ENCODE assay signal across 17 cellular contexts in the genomic region with DNA sequence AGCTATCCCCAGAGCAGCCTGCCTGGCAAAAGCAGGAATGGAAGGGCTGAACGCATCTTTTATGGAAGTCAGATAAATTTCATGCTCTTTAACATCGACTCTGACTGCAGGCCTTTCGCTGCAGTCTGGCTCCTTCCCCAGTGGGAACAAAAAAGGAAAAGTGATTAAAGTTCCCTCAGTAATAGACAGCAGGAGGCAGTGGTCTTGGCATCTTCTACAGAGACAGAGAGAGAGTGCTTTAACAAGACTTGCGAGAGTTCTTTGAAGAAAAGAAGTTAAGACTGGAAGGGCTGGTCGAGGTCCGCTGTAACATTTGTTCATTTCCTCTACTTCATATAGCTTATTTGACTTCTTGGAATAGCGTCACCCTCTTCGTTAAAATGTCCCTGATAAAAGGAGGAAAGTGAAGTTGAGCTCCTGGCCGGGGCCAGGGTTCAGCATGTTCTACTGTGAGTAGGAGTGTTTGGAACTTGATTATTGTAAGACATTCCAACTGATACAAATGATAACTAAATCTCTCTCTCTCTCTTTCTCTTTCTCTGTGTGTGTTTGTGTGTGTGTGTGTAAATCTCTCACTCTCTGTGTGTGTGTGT.
A peak's percentile ranks its signal among the peaks of the same experiment; 100 is the strongest.
DNase-seq lines count a peak whose midpoint lies in the region; ATAC-seq and TF ChIP-seq lines count a peak whose summit lies in the region.
"Had no signal": no experiment of that assay in that cellular context is flagged by ENCODE, and none has a peak within 500 bp of the region (broad histone marks: within the 10 kb centered on the region; RNA-seq: fewer than 3 reads in every experiment).

No MANE protein-coding gene starts in this region.

- H3K36me3 Mint-ChIP-seq in nephron progenitor cell (ENCODE audit: low read depth): peaks cover 4% of the 10 kb centered on the region

- H3K4me1 Mint-ChIP-seq in nephron progenitor cell: peaks cover 41% of the 10 kb centered on the region
- H3K4me1 Mint-ChIP-seq: activated CD4-positive, alpha-beta T cell treated with anti-CD3 and anti-CD28 coated beads, Interleukin-2, amount 10 ng/mL, durations not matched to agents 24 days and 14 days had no signal

- no peaks in the 10 kb centered on the region for H3K9me3 Mint-ChIP-seq in nephron progenitor cell
- H3K9me3 Mint-ChIP-seq: activated CD4-positive, alpha-beta T cell treated with anti-CD3 and anti-CD28 coated beads, Interleukin-2, amount 10 ng/mL, durations not matched to agents 24 days and 14 days; activated T-helper 1 cell treated with anti-CD3 and anti-CD28 coated beads, Interleukin-12 subunit alpha, Interleukin-12 subunit beta, Interleukin-2, Interleukin-4 antibody, amounts not matched to agents 30 ng/mL and 10 ng/mL and 1 ng/mL, durations not matched to agents 14 hours and 24 hours and 36 hours had no signal

- peak overlapping the region; percentile 59 for H3K27ac Mint-ChIP-seq in nephron progenitor cell
- H3K27ac Mint-ChIP-seq: activated CD4-positive, alpha-beta T cell treated with anti-CD3 and anti-CD28 coated beads, Interleukin-2, amount 10 ng/mL, durations not matched to agents 24 days and 14 days; activated T-helper 1 cell treated with anti-CD3 and anti-CD28 coated beads, Interleukin-12 subunit alpha, Interleukin-12 subunit beta, Interleukin-2, Interleukin-4 antibody, amounts not matched to agents 30 ng/mL and 10 ng/mL and 1 ng/mL, durations not matched to agents 14 hours and 24 hours and 36 hours had no signal

- H3K4me1 ChIP-seq in uterus: no peaks in the 10 kb centered on the region
- H3K4me1 ChIP-seq: Caco-2 had no signal

- no peaks in the 10 kb centered on the region for H3K27me3 ChIP-seq in uterus
- H3K27me3 ChIP-seq: right lobe of liver had no signal

- DNase-seq in NCI-H82 (lab: John Stamatoyannopoulos, UW) (peak; percentile 31), NCI-H82 treated with DMSO at 0.1 percent for 48 hours (lab: John Stamatoyannopoulos, UW; ENCODE audit: unreplicated experiment) (no peak), fibroblast of pulmonary artery (ENCODE audit: low read depth) (peak; percentile 67), nephron progenitor cell (no peak), uterus (peak; percentile 26 to 37), ureter (ENCODE audit: low spot score) (no peak)
- DNase-seq: activated CD4-positive, alpha-beta T cell treated with anti-CD3 and anti-CD28 coated beads, Interleukin-2, amount 10 ng/mL, durations not matched to agents 24 days and 14 days; Caco-2; NCI-H1417 treated with DMSO at 0.1 percent for 48 hours; NCI-H446; right lobe of liver; T-helper 2 cell had no signal

- no peaks in the 10 kb centered on the region for H3K36me3 ChIP-seq in uterus
- H3K36me3 ChIP-seq: right lobe of liver had no signal

- no peaks in the 10 kb centered on the region for H3K27me3 Mint-ChIP-seq in nephron progenitor cell (ENCODE audit: low read depth, poor library complexity)

- TF ChIP-seq POLR2A in uterus (IDR thresholded peaks at IDR 0.05) (no peak), GM18505 (IDR thresholded peaks at IDR 0.05; ENCODE audit: borderline replicate concordance, extremely low read depth, insufficient read depth, insufficient read length) (no peak)

- H3K27ac ChIP-seq in uterus: peak overlapping the region; percentile 74 to 76
- H3K27ac ChIP-seq: 22Rv1, right lobe of liver had no signal

- H3K4me3 Mint-ChIP-seq in nephron progenitor cell: no peak overlapping the region
- H3K4me3 Mint-ChIP-seq: activated CD4-positive, alpha-beta T cell treated with anti-CD3 and anti-CD28 coated beads, Interleukin-2, amount 10 ng/mL, durations not matched to agents 24 days and 14 days; activated T-helper 1 cell treated with anti-CD3 and anti-CD28 coated beads, Interleukin-12 subunit alpha, Interleukin-12 subunit beta, Interleukin-2, Interleukin-4 antibody, amounts not matched to agents 30 ng/mL and 10 ng/mL and 1 ng/mL, durations not matched to agents 14 hours and 24 hours and 36 hours had no signal

- intact Hi-C loops in uterus (cut with DNase I; ENCODE audit: low total_unique reads): no loop called here

- ATAC-seq in HG03045 (IDR thresholded peaks at IDR 0.05; ENCODE audit: unreplicated experiment) (no peak), GM18505 (IDR thresholded peaks at IDR 0.05; ENCODE audit: unreplicated experiment) (no peak)
- ATAC-seq: Panc1, right lobe of liver had no signal

- no peaks in the 10 kb centered on the region for H3K9me3 ChIP-seq in uterus
- H3K9me3 ChIP-seq: Caco-2, right lobe of liver had no signal

- TF ChIP-seq CTCF in fibroblast of pulmonary artery (IDR thresholded peaks at IDR 0.05; ENCODE audit: low read length, missing control alignments) (peak; percentile 44), nephron progenitor cell (IDR thresholded peaks at IDR 0.05) (no peak), uterus (IDR thresholded peaks at IDR 0.05) (peak in 1 of 4 experiments; percentile 23)

- H3K4me3 ChIP-seq in fibroblast of pulmonary artery (replicated peaks; ENCODE audit: low read depth, low read length) (peak overlapping the region; percentile 19), uterus (peak overlapping the region in 1 of 2 donors; percentile 8)
- H3K4me3 ChIP-seq: right lobe of liver had no signal

Comparison
In these comparisons a context has a peak if more than half of its experiments do, and no peak if none do; other contexts are left out.
1. DNase-seq: peak in NCI-H82 (single experiment), fibroblast of pulmonary artery (single experiment) and uterus (2 of 2); none in NCI-H82 treated with DMSO at 0.1 percent for 48 hours (single experiment), nephron progenitor cell (single experiment) and ureter (single experiment).